ENCODE assay signal across 16 cellular contexts in genomic region chr4:157886650-157887049, GRCh38.
A peak's percentile ranks its signal among the peaks of the same experiment; 100 is the strongest.
DNase-seq lines count a peak whose midpoint lies in the region; ATAC-seq, FAIRE-seq and TF ChIP-seq lines count a peak whose summit lies in the region.
"Had no signal": no experiment of that assay in that cellular context is flagged by ENCODE, and none has a peak within 500 bp of the region (broad histone marks: within the 10 kb centered on the region; RNA-seq: fewer than 3 reads in every experiment).

No MANE protein-coding gene starts in this region.

- no peak for ATAC-seq in HepG2
- no peak for ATAC-seq in HG03039 (IDR thresholded peaks at IDR 0.05; ENCODE audit: unreplicated experiment)

- TF ChIP-seq EP300 in HepG2 (IDR thresholded peaks at IDR 0.05; ENCODE audit: low read depth in 2 of 2, low read length in 2 of 2) (no peak), HepG2 (CRISPR knock-in tag; IDR thresholded peaks at IDR 0.05; ENCODE audit: borderline replicate concordance) (no peak)

- POLR2A ChIA-PET in HepG2 (lab: Yijun Ruan, JAX): no interaction called here

- H3K27me3 ChIP-seq in liver (ENCODE audit: control insufficient read depth in 4 of 4, insufficient read depth in 4 of 4, low read length in 3 of 4) (no peaks in the 10 kb centered on the region), HepG2 (ENCODE audit: control insufficient read depth in 1 of 2, insufficient read depth in 2 of 2, low read length in 2 of 2) (no peaks in the 10 kb centered on the region)
- H3K27me3 ChIP-seq: BLaER1 had no signal

- no TSS peak for BruUV-seq in HepG2 (replicated peaks; lab: Mats Ljungman, UMichigan)

- H3K27ac ChIP-seq in liver (ENCODE audit: low read depth in 1 of 2, low read length in 2 of 2): no peak overlapping the region
- H3K27ac ChIP-seq in HepG2 (ENCODE audit: extremely low read length, insufficient read depth, low read length): no peak overlapping the region
- H3K27ac ChIP-seq: BLaER1 had no signal

- H3K4me3 ChIP-seq in liver (ENCODE audit: low read depth in 1 of 3, low read length in 3 of 3) (no peak overlapping the region), HepG2 (replicated peaks in 1 of 3; ENCODE audit: insufficient read depth in 1 of 3, low read depth in 2 of 3, low read length in 3 of 3) (no peak overlapping the region), fibroblast of mammary gland (ENCODE audit: control insufficient read depth, low read depth, low read length) (no peak overlapping the region), skeletal muscle cell (ENCODE audit: low read depth, low read length) (no peak overlapping the region)
- H3K4me3 ChIP-seq: BLaER1 had no signal

- TF ChIP-seq CTCF in liver (IDR thresholded peaks at IDR 0.05; ENCODE audit: low read depth, low read length, missing input control): no peak
- no peak for TF ChIP-seq CTCF in HepG2 (CRISPR knock-in tag; IDR thresholded peaks at IDR 0.05)
- TF ChIP-seq CTCF in fibroblast of mammary gland (conservative IDR thresholded peaks at IDR 0.05; ENCODE audit: control insufficient read depth, insufficient read depth, low read depth, low read length): no peak

- no peaks in the 10 kb centered on the region for H4K20me1 ChIP-seq in HepG2 (ENCODE audit: insufficient read depth, low read length)
- H4K20me1 ChIP-seq: BLaER1 had no signal

- no peaks in the 10 kb centered on the region for H3K9me3 ChIP-seq in liver (ENCODE audit: control insufficient read depth in 4 of 4, low read length in 3 of 4)
- no peaks in the 10 kb centered on the region for H3K9me3 ChIP-seq in HepG2 (ENCODE audit: low read length)
- H3K9me3 ChIP-seq: BLaER1, Caco-2 had no signal

- no peak overlapping the region for H3K4me2 ChIP-seq in HepG2 (ENCODE audit: low read depth, low read length)
- H3K4me2 ChIP-seq: BLaER1 had no signal

- TF ChIP-seq POLR2A in HepG2 (IDR thresholded peaks at IDR 0.05; ENCODE audit: insufficient read depth in 1 of 2, low read depth in 2 of 2, low read length in 2 of 2): no peak

- H3K36me3 ChIP-seq in liver (ENCODE audit: control insufficient read depth in 4 of 4, insufficient read depth in 3 of 4, low read depth in 1 of 4, low read length in 3 of 4) (no peaks in the 10 kb centered on the region), HepG2 (replicated peaks in 1 of 2; ENCODE audit: control insufficient read depth in 1 of 2, insufficient read depth in 2 of 2, low read length in 2 of 2) (no peaks in the 10 kb centered on the region)
- H3K36me3 ChIP-seq: BLaER1 had no signal

- H3K4me1 ChIP-seq in liver (ENCODE audit: control insufficient read depth in 4 of 4, insufficient read depth in 4 of 4, low read length in 3 of 4): no peaks in the 10 kb centered on the region
- H3K4me1 ChIP-seq in HepG2 (ENCODE audit: insufficient read depth, low read length): no peaks in the 10 kb centered on the region
- H3K4me1 ChIP-seq: BLaER1, Caco-2 had no signal

- in situ Hi-C loops in HepG2 (cut with HindIII; ENCODE audit: extremely low pct_ligation_motif_present, low pct_unique_long_range_greater_than_20kb): no loop called here

- intact Hi-C loops in HepG2 (cut with micrococcal nuclease; ENCODE audit: unreplicated experiment): no loop called here

- TF ChIP-seq RAD21 in liver (IDR thresholded peaks at IDR 0.05): no peak
- no peak for TF ChIP-seq RAD21 in HepG2 (CRISPR knock-in tag; IDR thresholded peaks at IDR 0.05)

- DNase-seq in HepG2 (ENCODE audit: low spot score) (no peak), fibroblast of mammary gland (ENCODE audit: low read depth) (peak; percentile 32), skeletal muscle cell (ENCODE audit: low read depth) (peak; percentile 3), UCSD-AML1 (lab: John Stamatoyannopoulos, UW; ENCODE audit: unreplicated experiment) (no peak), NCI-H1930 (lab: John Stamatoyannopoulos, UW) (no peak)
- DNase-seq: 8988T; AML-193; Caco-2; CD8-positive, alpha-beta memory T cell; DMS53; GF-D8; H7 had no signal

- CTCF ChIA-PET in HepG2 (lab: Yijun Ruan, JAX; ENCODE audit: low intra/inter-chr PET ratio, low total read pairs): no interaction called here

- H3K79me2 ChIP-seq in HepG2 (ENCODE audit: insufficient read depth, low read length): no peaks in the 10 kb centered on the region

- FAIRE-seq in HepG2 (lab: Jason Lieb, UNC): no peak
- FAIRE-seq: GM19239 had no signal

- 50% methylated on average over 3 of the region's 3 CpGs for WGBS in liver
- WGBS in HepG2 (ENCODE audit: low lambda C conversion rate): 19% methylated on average over 3 of the region's 3 CpGs

- no peak overlapping the region for H3K9ac ChIP-seq in liver (ENCODE audit: low read depth in 1 of 2, low read length in 2 of 2)
- H3K9ac ChIP-seq in HepG2 (ENCODE audit: insufficient read depth, low read depth, low read length): no peak overlapping the region
- H3K9ac ChIP-seq: BLaER1 had no signal

- H2AFZ ChIP-seq in HepG2 (ENCODE audit: low read length): no peak overlapping the region

TF ChIP-seq in liver, 16 proteins besides CTCF, POLR2A, EP300 and RAD21 (continues in another document):
- TF ChIP-seq RXRA (IDR thresholded peaks at IDR 0.05) (peak in 1 of 2 donors; percentile 7), HNF4A (conservative IDR thresholded peaks at IDR 0.05) (peak; percentile 21 to 39), NR2F2 (IDR thresholded peaks at IDR 0.05) (peak; percentile 12), HNF4G (IDR thresholded peaks at IDR 0.05) (no peak)
- TF ChIP-seq, protein P1, sequence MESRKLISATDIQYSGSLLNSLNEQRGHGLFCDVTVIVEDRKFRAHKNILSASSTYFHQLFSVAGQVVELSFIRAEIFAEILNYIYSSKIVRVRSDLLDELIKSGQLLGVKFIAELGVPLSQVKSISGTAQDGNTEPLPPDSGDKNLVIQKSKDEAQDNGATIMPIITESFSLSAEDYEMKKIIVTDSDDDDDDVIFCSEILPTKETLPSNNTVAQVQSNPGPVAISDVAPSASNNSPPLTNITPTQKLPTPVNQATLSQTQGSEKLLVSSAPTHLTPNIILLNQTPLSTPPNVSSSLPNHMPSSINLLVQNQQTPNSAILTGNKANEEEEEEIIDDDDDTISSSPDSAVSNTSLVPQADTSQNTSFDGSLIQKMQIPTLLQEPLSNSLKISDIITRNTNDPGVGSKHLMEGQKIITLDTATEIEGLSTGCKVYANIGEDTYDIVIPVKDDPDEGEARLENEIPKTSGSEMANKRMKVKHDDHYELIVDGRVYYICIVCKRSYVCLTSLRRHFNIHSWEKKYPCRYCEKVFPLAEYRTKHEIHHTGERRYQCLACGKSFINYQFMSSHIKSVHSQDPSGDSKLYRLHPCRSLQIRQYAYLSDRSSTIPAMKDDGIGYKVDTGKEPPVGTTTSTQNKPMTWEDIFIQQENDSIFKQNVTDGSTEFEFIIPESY (IDR thresholded peaks at IDR 0.05): no peak

TF ChIP-seq in HepG2, 621 proteins besides CTCF, POLR2A, EP300 and RAD21:
- TF ChIP-seq JARID2 (CRISPR knock-in tag; IDR thresholded peaks at IDR 0.05; ENCODE audit: insufficient replicate concordance): no peak
- 0 out of 4 replicates have a peak, but pooled peaks of 1 of the 2 experiments have one; percentile 13 for TF ChIP-seq ATF4 (CRISPR knock-in tag; IDR thresholded peaks at IDR 0.05)

Comparison
In these comparisons a context has a peak if more than half of its experiments do, and no peak if none do; other contexts are left out.
1. DNase-seq: peak in fibroblast of mammary gland (single experiment) and skeletal muscle cell (single experiment); none in HepG2 (single experiment), UCSD-AML1 (single experiment) and NCI-H1930 (0 of 2).